8 cellular contexts compared by ENCODE assay signal in the genomic region with DNA sequence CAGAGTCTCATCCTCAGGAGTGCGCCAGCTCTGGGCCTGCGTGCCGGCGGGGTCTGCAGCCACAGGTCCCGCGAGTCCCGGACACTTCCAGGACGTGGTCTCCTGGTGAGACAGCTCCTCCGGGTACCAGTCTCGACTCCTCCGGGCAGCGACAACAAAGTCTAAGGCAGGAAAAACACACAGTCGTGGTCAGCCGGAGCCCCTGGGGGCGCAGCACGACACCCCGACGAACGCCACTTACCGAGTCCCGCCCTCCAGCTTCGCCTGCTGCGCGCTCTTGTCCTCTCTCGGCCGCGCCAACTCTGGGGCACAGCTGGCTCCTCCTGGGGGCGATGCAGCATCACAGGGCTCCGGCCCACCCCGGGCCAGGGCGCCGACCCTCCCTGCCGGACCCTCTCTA. TPM values are rescaled to one million over a fixed set of nuclear protein-coding genes. Genes with fewer than 3 reads are reported as not detected.
DNase-seq lines count a peak whose midpoint lies in the region; ATAC-seq and TF ChIP-seq lines count a peak whose summit lies in the region.

No MANE protein-coding gene starts in this region.

- H3K4me3 Mint-ChIP-seq in endodermal cell: peak overlapping the region; percentile 59

- H3K9me3 Mint-ChIP-seq in endodermal cell: no peaks in the 10 kb centered on the region

- peaks cover 2% of the 10 kb centered on the region for H3K4me1 Mint-ChIP-seq in endodermal cell

- no peak overlapping the region for H3K27ac ChIP-seq in BLaER1
- H3K27ac ChIP-seq in endodermal cell (ENCODE audit: low read depth, low read length): no peak overlapping the region
- H3K27ac ChIP-seq in ovary: peak overlapping the region in 1 of 2 donors; percentile 67

- 2 to 6% methylated on average over 17 to 33 of the region's 33 CpGs for WGBS in endodermal cell (ENCODE audit: insufficient coverage in 1 of 2, insufficient read length in 1 of 2), 2 experiments
- WGBS in ovary, 3 donors: 7 to 13% (median 8%) methylated on average over 24 to 33 of the region's 33 CpGs

- DNase-seq in NCI-H1930 (lab: John Stamatoyannopoulos, UW) (peak; percentile 66 to 80), endodermal cell (peak; percentile 83), ovary (peak in 4 of 5 donors; percentile 21 to 51 (median 46)), HCEC 1CT (no peak), NK-92 (lab: John Stamatoyannopoulos, UW; ENCODE audit: unreplicated experiment) (no peak)

- H3K36me3 ChIP-seq in BLaER1: no peaks in the 10 kb centered on the region
- H3K36me3 ChIP-seq in endodermal cell (ENCODE audit: control insufficient read depth, insufficient read depth, low read length): no peaks in the 10 kb centered on the region
- no peaks in the 10 kb centered on the region for H3K36me3 ChIP-seq in ovary

- no peak for TF ChIP-seq POLR2A in ovary (IDR thresholded peaks at IDR 0.05)

- H3K4me2 ChIP-seq in BLaER1: peak overlapping the region; percentile 99

- H3K9ac ChIP-seq in BLaER1 (peak overlapping the region; percentile 65), endodermal cell (ENCODE audit: extremely low read depth, low read length, poor library complexity, severe bottlenecking) (no peak overlapping the region)

- ATAC-seq in GM18519 (IDR thresholded peaks at IDR 0.05; ENCODE audit: low FRiP score, unreplicated experiment): no peak
- ATAC-seq in GM21576 (IDR thresholded peaks at IDR 0.05; ENCODE audit: unreplicated experiment): no peak

- H3K9me3 ChIP-seq in BLaER1: no peaks in the 10 kb centered on the region
- H3K9me3 ChIP-seq in endodermal cell (ENCODE audit: control insufficient read depth, low read length): no peaks in the 10 kb centered on the region
- no peaks in the 10 kb centered on the region for H3K9me3 ChIP-seq in ovary

- 0 out of 2 replicates have a peak, but pooled peaks cover 8% of the 10 kb centered on the region for H4K20me1 ChIP-seq in BLaER1

- intact Hi-C loops in ovary (cut with DNase I): no loop called here

- peaks cover 90% of the 10 kb centered on the region for H3K27me3 Mint-ChIP-seq in endodermal cell (ENCODE audit: insufficient read depth)

- TF ChIP-seq EP300 in ovary (IDR thresholded peaks at IDR 0.05): no peak

- H3K4me1 ChIP-seq in BLaER1 (peaks cover 25% of the 10 kb centered on the region), endodermal cell (ENCODE audit: control insufficient read depth, insufficient read depth, low read length) (no peaks in the 10 kb centered on the region), ovary (ENCODE audit: insufficient read depth) (no peaks in the 10 kb centered on the region)

- peak overlapping the region; percentile 78 for H3K4me3 ChIP-seq in BLaER1
- peak overlapping the region; percentile 78 for H3K4me3 ChIP-seq in endodermal cell (ENCODE audit: low read length)
- peak overlapping the region; percentile 59 for H3K4me3 ChIP-seq in ovary

- H3K27ac Mint-ChIP-seq in endodermal cell: no peak overlapping the region

- no peak for TF ChIP-seq CTCF in endodermal cell (conservative IDR thresholded peaks at IDR 0.05)
- TF ChIP-seq CTCF in ovary (IDR thresholded peaks at IDR 0.05): no peak

- H3K27me3 ChIP-seq in BLaER1: peaks cover 21% of the 10 kb centered on the region
- peaks cover 78% of the 10 kb centered on the region for H3K27me3 ChIP-seq in endodermal cell (ENCODE audit: control insufficient read depth, insufficient read depth, low read length, poor library complexity, severe bottlenecking)
- no peaks in the 10 kb centered on the region for H3K27me3 ChIP-seq in ovary

- H3K36me3 Mint-ChIP-seq in endodermal cell (ENCODE audit: low read depth): no peaks in the 10 kb centered on the region

RNA-seq across cellular contexts. Expression of a gene that starts 13.4 kb away (rescaled TPM):
- total RNA-seq in endodermal cell (10 to 100 TPM; 27.1 to 28.9 TPM), ovary (10 to 100 TPM in 6 of 7 donors, 1 to 10 TPM in 1; 9.3 to 19.8 (median 16.4) TPM)
- 34.3 TPM for polyA plus RNA-seq in endodermal cell (2013, experiment 1 of 2)
- 31.9 TPM for polyA plus RNA-seq in endodermal cell (2013, experiment 2 of 2)
- polyA plus RNA-seq in ovary: 10 to 100 TPM; 11.6 to 15.7 TPM

RNA-seq across cellular contexts. Expression of a gene that starts 13.8 kb away (rescaled TPM):
- 10 to 100 TPM; 68.0 to 75.1 TPM for total RNA-seq in endodermal cell
- polyA plus RNA-seq in endodermal cell (2013, experiment 1 of 2): 57.8 TPM
- 52.0 TPM for polyA plus RNA-seq in endodermal cell (2013, experiment 2 of 2)
- 10 to 100 TPM; 15.1 to 68.6 (median 51.2) TPM for total RNA-seq in ovary
- polyA plus RNA-seq in ovary: 10 to 100 TPM; 35.4 to 57.3 TPM

RNA-seq across cellular contexts. Expression of a gene that starts 31.0 kb away (rescaled TPM):
- total RNA-seq in endodermal cell (10 to 100 TPM; 35.0 TPM), ovary (10 to 100 TPM in 5 of 7 donors, 1 to 10 TPM in 2; 4.9 to 15.1 (median 10.9) TPM)
- 21.9 TPM for polyA plus RNA-seq in endodermal cell (2013, experiment 1 of 2)
- polyA plus RNA-seq in endodermal cell (2013, experiment 2 of 2): 19.7 TPM
- polyA plus RNA-seq in ovary: 1 to 10 TPM; 5.2 to 8.5 TPM

Comparison
In these comparisons a context has a peak if more than half of its experiments do, and no peak if none do; other contexts are left out.
1. DNase-seq: peak in NCI-H1930 (2 of 2), endodermal cell (single experiment) and ovary (4 of 5); none in HCEC 1CT (single experiment) and NK-92 (single experiment).
2. Peak in every context shown above with its lines, with median percentiles within 50 percentile points of each other: H3K4me3 ChIP-seq.